10 cellular contexts compared by ENCODE assay signal in the genomic region with DNA sequence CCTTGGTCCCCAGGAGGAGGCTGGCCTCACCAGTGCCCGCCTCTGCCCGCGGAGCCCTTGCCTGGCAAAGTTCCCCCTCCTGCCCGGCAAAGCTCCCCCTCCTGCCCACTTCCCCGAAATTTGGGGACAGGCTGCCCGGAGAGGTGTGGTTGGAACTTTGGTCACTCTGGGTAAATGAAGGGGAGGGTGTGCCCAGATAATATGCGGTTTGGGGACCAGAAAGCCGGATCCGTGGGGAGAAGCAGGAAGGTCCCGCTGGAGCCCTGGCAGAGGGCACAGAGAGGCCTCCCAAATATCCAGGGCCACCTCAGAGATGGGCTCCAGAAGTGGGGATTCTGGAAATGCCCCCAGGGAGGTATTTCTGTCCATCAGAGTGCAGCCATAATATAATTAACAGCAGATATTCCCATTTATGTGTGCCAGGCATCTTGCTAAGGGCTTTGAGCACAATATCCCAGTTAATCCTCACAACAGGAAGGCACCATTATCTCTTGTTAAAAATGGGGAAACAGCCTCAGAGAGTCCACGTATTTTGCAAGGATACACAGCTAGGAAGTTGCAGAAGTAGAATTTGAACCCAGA. TPM values are rescaled to one million over a fixed set of nuclear protein-coding genes. Genes with fewer than 3 reads are reported as not detected.
DNase-seq lines count a peak whose midpoint lies in the region; ATAC-seq and TF ChIP-seq lines count a peak whose summit lies in the region.
"Had no signal": no experiment of that assay in that cellular context is flagged by ENCODE, and none has a peak within 500 bp of the region (broad histone marks: within the 10 kb centered on the region; RNA-seq: fewer than 3 reads in every experiment).

No MANE protein-coding gene starts in this region.

- H3K4me3 ChIP-seq in Caco-2 (ENCODE audit: low read depth, low read length): peak overlapping the region; percentile 77
- H3K4me3 ChIP-seq in PC-3 (ENCODE audit: low read length): peak overlapping the region; percentile 94
- H3K4me3 ChIP-seq in fibroblast of mammary gland (ENCODE audit: control insufficient read depth, low read depth, low read length): peak overlapping the region; percentile 65
- peak overlapping the region; percentile 43 for H3K4me3 ChIP-seq in ovary

- peak overlapping the region; percentile 97 for H3K4me2 ChIP-seq in PC-3 (ENCODE audit: low read length)

- no peak for TF ChIP-seq CTCF in Caco-2 (IDR thresholded peaks at IDR 0.05; ENCODE audit: insufficient read depth in 1 of 2, low read depth in 1 of 2, low read length in 1 of 2, severe bottlenecking in 1 of 2, unreplicated experiment in 1 of 2)
- no peak for TF ChIP-seq CTCF in PC-3 (conservative IDR thresholded peaks at IDR 0.05; ENCODE audit: low read depth, low read length)
- TF ChIP-seq CTCF in fibroblast of mammary gland (conservative IDR thresholded peaks at IDR 0.05; ENCODE audit: control insufficient read depth, insufficient read depth, low read depth, low read length): no peak
- TF ChIP-seq CTCF in ovary (IDR thresholded peaks at IDR 0.05): no peak

- intact Hi-C loops in Caco-2 (cut with micrococcal nuclease; ENCODE audit: unreplicated experiment): loop anchor here (2.0 kb wide), 1 partner anchor 34 kb away; no protein-coding TSS in a partner anchor
- intact Hi-C loops in PC-3 (cut with micrococcal nuclease): loop anchor here (5.0 kb wide), 1 partner anchor 43 kb away; no protein-coding TSS in a partner anchor
- intact Hi-C loops in ovary (cut with DNase I): no loop called here

- H3K27me3 ChIP-seq in Caco-2 (replicated peaks; ENCODE audit: control insufficient read depth, insufficient read depth, low read length): no peaks in the 10 kb centered on the region
- no peaks in the 10 kb centered on the region for H3K27me3 ChIP-seq in PC-3 (ENCODE audit: low read length)
- no peaks in the 10 kb centered on the region for H3K27me3 ChIP-seq in ovary

- no peaks in the 10 kb centered on the region for H4K20me1 ChIP-seq in PC-3 (ENCODE audit: low read length)

- POLR2A ChIA-PET in Caco-2 (lab: Charles Lee) (no interaction called here), PC-3 (lab: Charles Lee; ENCODE audit: unreplicated experiment) (no interaction called here)

- peak overlapping the region; percentile 68 for H3K4me3 Mint-ChIP-seq in Caco-2 (ENCODE audit: unreplicated experiment)

- no peak for TF ChIP-seq EP300 in ovary (IDR thresholded peaks at IDR 0.05)

- H3K36me3 ChIP-seq in Caco-2 (ENCODE audit: control insufficient read depth, insufficient read depth, low read length): peaks cover 1% of the 10 kb centered on the region; the same call in 1 of the 2 replicates
- no peaks in the 10 kb centered on the region for H3K36me3 ChIP-seq in PC-3 (ENCODE audit: low read depth, low read length)
- H3K36me3 ChIP-seq in ovary: no peaks in the 10 kb centered on the region

- H3K4me1 ChIP-seq in Caco-2 (peaks cover 25% of the 10 kb centered on the region), PC-3 (ENCODE audit: insufficient read depth, low read length) (peaks cover 17% of the 10 kb centered on the region), ovary (ENCODE audit: insufficient read depth) (no peaks in the 10 kb centered on the region)

- DNase-seq in Caco-2 (no peak), PC-3 (no peak), fibroblast of mammary gland (ENCODE audit: low read depth) (no peak), ovary (no peak), DMS53 treated with DMSO at 0.1 percent for 48 hours (lab: John Stamatoyannopoulos, UW; ENCODE audit: unreplicated experiment) (no peak)
- DNase-seq: stimulated activated CD4-positive, alpha-beta T cell treated with anti-CD3 and anti-CD28 coated beads, Interleukin-1b, Interleukin-23, amount 100 ng/mL, for 48 hours had no signal

- no peaks in the 10 kb centered on the region for H3K9me2 ChIP-seq in PC-3 (replicated peaks; ENCODE audit: low read length)

- WGBS in ovary, 3 donors: 24 to 32% (median 26%) methylated on average over 11 of the region's 11 CpGs

- H3K79me2 ChIP-seq in PC-3 (ENCODE audit: low read length): peaks cover 18% of the 10 kb centered on the region

- H3K27me3 Mint-ChIP-seq in Caco-2 (ENCODE audit: insufficient read depth, unreplicated experiment): no peaks in the 10 kb centered on the region

- peak overlapping the region; percentile 87 for H3K9ac ChIP-seq in PC-3 (ENCODE audit: low read length)

- no peaks in the 10 kb centered on the region for H3K9me3 ChIP-seq in Caco-2
- H3K9me3 ChIP-seq in PC-3 (ENCODE audit: low read length): no peaks in the 10 kb centered on the region
- no peaks in the 10 kb centered on the region for H3K9me3 ChIP-seq in ovary

- H3K27ac ChIP-seq in PC-3 (ENCODE audit: low read length): no peak overlapping the region
- no peak overlapping the region for H3K27ac ChIP-seq in ovary

- H2AFZ ChIP-seq in PC-3 (ENCODE audit: low read length): peak overlapping the region; percentile 96

- H3K27ac Mint-ChIP-seq in Caco-2 (ENCODE audit: unreplicated experiment): no peak overlapping the region
- H3K27ac Mint-ChIP-seq: brain had no signal

- BruUV-seq in Caco-2 (replicated peaks; lab: Mats Ljungman, UMichigan): TSS peak; percentile 47
- BruUV-seq in PC-3 (replicated peaks; lab: Mats Ljungman, UMichigan): TSS peak; percentile 51

- no peak for TF ChIP-seq POLR2A in ovary (IDR thresholded peaks at IDR 0.05)

- ATAC-seq in PC-3 (no peak), GM18520 (IDR thresholded peaks at IDR 0.05; ENCODE audit: unreplicated experiment) (no peak), GM19395 (IDR thresholded peaks at IDR 0.05; ENCODE audit: unreplicated experiment) (no peak), HG03378 (IDR thresholded peaks at IDR 0.05; ENCODE audit: unreplicated experiment) (no peak)

- no peaks in the 10 kb centered on the region for H3K4me1 Mint-ChIP-seq in Caco-2 (ENCODE audit: low read depth, unreplicated experiment)

- H3K9me3 Mint-ChIP-seq in Caco-2 (ENCODE audit: unreplicated experiment): no peaks in the 10 kb centered on the region
- H3K9me3 Mint-ChIP-seq: brain had no signal

- H3K36me3 Mint-ChIP-seq in Caco-2 (ENCODE audit: insufficient read depth, unreplicated experiment): peaks cover under 1% of the 10 kb centered on the region
- H3K36me3 Mint-ChIP-seq: brain had no signal

- H3F3A ChIP-seq in PC-3 (ENCODE audit: low read length, unreplicated experiment): no peaks in the 10 kb centered on the region

- CTCF ChIA-PET in Caco-2 (lab: Charles Lee): interaction anchor here (0.9 kb wide), 1 partner anchor 42 kb away, joined by 3 read pairs; no protein-coding TSS in a partner anchor
- CTCF ChIA-PET in PC-3 (lab: Charles Lee): no interaction called here

RNA-seq across cellular contexts. Expression of a gene that starts 0.8 kb away (rescaled TPM):
- total RNA-seq in Caco-2 (2022): 20.1 and 20.4 TPM in 2 replicates
- total RNA-seq in PC-3 (2014; rRNA removed): 24.6 and 27.3 TPM in 2 replicates
- 10 to 100 TPM in 2 of 7 donors, 1 to 10 TPM in 5; 3.8 to 13.3 (median 5.8) TPM for total RNA-seq in ovary
- polyA plus RNA-seq in ovary: 1 to 10 TPM; 2.3 to 6.1 TPM

Comparison
In these comparisons a context has a peak if more than half of its experiments do, and no peak if none do; other contexts are left out.
1. H3K4me3 ChIP-seq: peak in every context shown above with its lines; median percentile 94 in PC-3; 77 in Caco-2; 65 in fibroblast of mammary gland; 43 in ovary.
2. intact Hi-C loops: an anchor here in Caco-2 (2.0 kb wide) and PC-3 (5.0 kb wide); none called in ovary.